Comparison of ENCODE assay signal across 10 cellular contexts in genomic region chr4:123506311-123506685, GRCh38.
DNase-seq lines count a peak whose midpoint lies in the region; ATAC-seq and TF ChIP-seq lines count a peak whose summit lies in the region.
"Had no signal": no experiment of that assay in that cellular context is flagged by ENCODE, and none has a peak within 500 bp of the region (broad histone marks: within the 10 kb centered on the region; RNA-seq: fewer than 3 reads in every experiment).

No MANE protein-coding gene starts in this region.

- H3K36me3 Mint-ChIP-seq in activated T-cell treated with anti-CD3 and anti-CD28 coated beads, Interleukin-2, amount 50 U/mL, for 4 hours (ENCODE audit: insufficient read depth) = no peaks in the 10 kb centered on the region
- no peaks in the 10 kb centered on the region for H3K36me3 Mint-ChIP-seq in activated T-cell treated with anti-CD3 and anti-CD28 coated beads, Interleukin-2, amount 50 U/mL, for 24 hours (ENCODE audit: low read depth)

- H3K27me3 Mint-ChIP-seq in activated T-cell treated with anti-CD3 and anti-CD28 coated beads, Interleukin-2, amount 50 U/mL, for 4 hours (ENCODE audit: low read depth) = peaks cover 40% of the 10 kb centered on the region
- H3K27me3 Mint-ChIP-seq in activated T-cell treated with anti-CD3 and anti-CD28 coated beads, Interleukin-2, amount 50 U/mL, for 24 hours = peaks cover 36% of the 10 kb centered on the region

- H3K4me3 ChIP-seq in coronary artery = peak overlapping the region; percentile 78
- peak overlapping the region; percentile 28 to 64 for H3K4me3 ChIP-seq in muscle layer of colon (ENCODE audit: low read depth in 1 of 2, low read length in 2 of 2)
- peak overlapping the region; percentile 40 to 63 (median 52) for H3K4me3 ChIP-seq in tibial nerve

- H3K36me3 ChIP-seq in muscle layer of colon (ENCODE audit: insufficient read depth, low read length) (no peaks in the 10 kb centered on the region), tibial nerve (no peaks in the 10 kb centered on the region)

- no peak overlapping the region for H3K9ac ChIP-seq in muscle layer of colon (ENCODE audit: low read length)
- H3K9ac ChIP-seq: KMS-11 had no signal

- no peak for DNase-seq in activated T-cell treated with anti-CD3 and anti-CD28 coated beads, Interleukin-2, amount 50 U/mL, for 4 hours
- DNase-seq in activated T-cell treated with anti-CD3 and anti-CD28 coated beads, Interleukin-2, amount 50 U/mL, for 24 hours = no peak
- no peak for DNase-seq in coronary artery (ENCODE audit: low spot score)
- DNase-seq in tibial nerve (ENCODE audit: low spot score in 2 of 2) = no peak
- DNase-seq in NCI-H82 treated with DMSO at 0.1 percent for 48 hours (lab: John Stamatoyannopoulos, UW; ENCODE audit: unreplicated experiment) = no peak
- no peak for DNase-seq in activated CD4-positive, alpha-beta T cell treated with anti-CD3 and anti-CD28 coated beads, Interleukin-2, amount 50 U/mL, for 4 hours
- DNase-seq: activated T-cell treated with anti-CD3 and anti-CD28 coated beads for 4 hours had no signal

- H3K4me1 Mint-ChIP-seq in activated T-cell treated with anti-CD3 and anti-CD28 coated beads, Interleukin-2, amount 50 U/mL, for 4 hours (ENCODE audit: low read depth) = peaks cover 5% of the 10 kb centered on the region
- peaks cover 12% of the 10 kb centered on the region for H3K4me1 Mint-ChIP-seq in activated T-cell treated with anti-CD3 and anti-CD28 coated beads, Interleukin-2, amount 50 U/mL, for 24 hours (ENCODE audit: low read depth)

- no peak for TF ChIP-seq EP300 in tibial nerve (IDR thresholded peaks at IDR 0.05)

- H3K27me3 ChIP-seq in muscle layer of colon (ENCODE audit: control insufficient read depth in 1 of 2, insufficient read depth in 2 of 2, low read length in 2 of 2) (no peaks in the 10 kb centered on the region), tibial nerve (no peaks in the 10 kb centered on the region)

- H3K27ac ChIP-seq in coronary artery (peak overlapping the region in 1 of 2 donors; percentile 21), muscle layer of colon (ENCODE audit: low read depth, low read length) (peak overlapping the region; percentile 13), tibial nerve (no peak overlapping the region)
- H3K27ac ChIP-seq: KMS-11 had no signal

- H3K27ac Mint-ChIP-seq in activated T-cell treated with anti-CD3 and anti-CD28 coated beads, Interleukin-2, amount 50 U/mL, for 24 hours = no peak overlapping the region

- TF ChIP-seq POLR2A in tibial nerve (IDR thresholded peaks at IDR 0.05) = no peak

- H3K9me3 ChIP-seq in muscle layer of colon (ENCODE audit: low read length) (no peaks in the 10 kb centered on the region), tibial nerve (no peaks in the 10 kb centered on the region)

- H3K9me3 Mint-ChIP-seq in activated T-cell treated with anti-CD3 and anti-CD28 coated beads, Interleukin-2, amount 50 U/mL, for 4 hours = peaks cover 6% of the 10 kb centered on the region
- H3K9me3 Mint-ChIP-seq in activated T-cell treated with anti-CD3 and anti-CD28 coated beads, Interleukin-2, amount 50 U/mL, for 24 hours = no peaks in the 10 kb centered on the region

- ATAC-seq in activated T-cell treated with anti-CD3 and anti-CD28 coated beads, Interleukin-2, amount 50 U/mL, for 4 hours = no peak
- no peak for ATAC-seq in HG03159 (IDR thresholded peaks at IDR 0.05; ENCODE audit: unreplicated experiment)

- H3K4me1 ChIP-seq in muscle layer of colon (ENCODE audit: insufficient read depth, low read length) (peaks cover 7% of the 10 kb centered on the region), tibial nerve (peaks cover 0 to 11% (median 0%) of the 10 kb centered on the region in 4 donors)

- no peak for TF ChIP-seq CTCF in coronary artery (IDR thresholded peaks at IDR 0.05)
- TF ChIP-seq CTCF in tibial nerve (IDR thresholded peaks at IDR 0.05) = no peak

- H3K4me3 Mint-ChIP-seq in activated T-cell treated with anti-CD3 and anti-CD28 coated beads, Interleukin-2, amount 50 U/mL, for 4 hours = peak overlapping the region; percentile 24
- no peak overlapping the region for H3K4me3 Mint-ChIP-seq in activated T-cell treated with anti-CD3 and anti-CD28 coated beads, Interleukin-2, amount 50 U/mL, for 24 hours

- 49 to 55% methylated on average over 9 of the region's 9 CpGs for WGBS in tibial nerve, 2 donors
